Comparison of ENCODE assay signal across 8 cellular contexts in genomic region chr1:28249013-28249870, GRCh38. TPM values are rescaled to one million over a fixed set of nuclear protein-coding genes. Genes with fewer than 3 reads are reported as not detected.
DNase-seq lines count a peak whose midpoint lies in the region; ATAC-seq lines count a peak whose summit lies in the region.

No MANE protein-coding gene starts in this region.

- no peaks in the 10 kb centered on the region for H3K27me3 ChIP-seq in Karpas-422 (ENCODE audit: low read length)
- H3K27me3 ChIP-seq in endocrine pancreas (ENCODE audit: control insufficient read depth, insufficient read depth, low read length) = no peaks in the 10 kb centered on the region
- H3K27me3 ChIP-seq in muscle layer of colon (ENCODE audit: control insufficient read depth in 1 of 2, insufficient read depth in 2 of 2, low read length in 2 of 2) = no peaks in the 10 kb centered on the region

- H3K9me3 ChIP-seq in Karpas-422 (ENCODE audit: low read length) (no peaks in the 10 kb centered on the region), endocrine pancreas (ENCODE audit: control insufficient read depth, low read length) (no peaks in the 10 kb centered on the region), muscle layer of colon (ENCODE audit: low read length) (no peaks in the 10 kb centered on the region)

- H3K4me2 ChIP-seq in Karpas-422 (ENCODE audit: low read depth, low read length, poor library complexity, severe bottlenecking) = peak overlapping the region; percentile 74

- DNase-seq in DMS79 treated with DMSO at 0.1 percent for 48 hours (lab: John Stamatoyannopoulos, UW) (peak; percentile 49), DMS79 (lab: John Stamatoyannopoulos, UW) (no peak), Karpas-422 (peak; percentile 62), T-cell (peak in 4 of 34 experiments; percentile 24 to 30 (median 27)), GDM1 (lab: John Stamatoyannopoulos, UW) (no peak)
- no peak for DNase-seq in effector CD8-positive, alpha-beta T cell (lab: John Stamatoyannopoulos, UW)

- no peaks in the 10 kb centered on the region for H3K27me3 Mint-ChIP-seq in T-cell

- H3K4me3 Mint-ChIP-seq in T-cell = peak overlapping the region; percentile 65 to 93 (median 83)

- H3K9me2 ChIP-seq in Karpas-422 (replicated peaks; ENCODE audit: insufficient read depth, low read length) = no peaks in the 10 kb centered on the region

- peaks cover 17% of the 10 kb centered on the region for H3K79me2 ChIP-seq in Karpas-422 (ENCODE audit: low read length)

- H3K9me3 Mint-ChIP-seq in T-cell = no peaks in the 10 kb centered on the region

- peaks cover 36 to 45% (median 44%) of the 10 kb centered on the region in 3 donors for H3K4me1 Mint-ChIP-seq in T-cell

- no peaks in the 10 kb centered on the region for H4K20me1 ChIP-seq in Karpas-422 (ENCODE audit: insufficient read depth, low read depth, low read length)

- H3K36me3 ChIP-seq in Karpas-422 (ENCODE audit: insufficient read depth, low read length) = no peaks in the 10 kb centered on the region
- H3K36me3 ChIP-seq in endocrine pancreas (ENCODE audit: control insufficient read depth, insufficient read depth, low read length) = no peaks in the 10 kb centered on the region
- no peaks in the 10 kb centered on the region for H3K36me3 ChIP-seq in muscle layer of colon (ENCODE audit: insufficient read depth, low read length)

- peak overlapping the region; percentile 52 for H3K9ac ChIP-seq in Karpas-422 (ENCODE audit: low read length)
- H3K9ac ChIP-seq in endocrine pancreas (ENCODE audit: control insufficient read depth, insufficient read depth, low read length) = no peak overlapping the region
- peak overlapping the region; percentile 10 for H3K9ac ChIP-seq in muscle layer of colon (ENCODE audit: low read length)

- H2AFZ ChIP-seq in Karpas-422 (ENCODE audit: low read length) = peak overlapping the region; percentile 46; the same call in 1 of the 2 replicates

- CTCF ChIA-PET in T-cell (lab: Charles Lee) = interaction anchor here (0.6 to 2.7 kb wide), 36 partner anchors 9 to 1125 kb away, joined by 3 to 20 read pairs (median 4); partner anchors contain the start of genes ATP5IF1 (in 1 of the 2), MED18 (in 1 of the 2), PHACTR4 (in 1 of the 2) and RCC1 (in 1 of the 2)

- H3K4me3 ChIP-seq in Karpas-422 (ENCODE audit: low read length) (peak overlapping the region; percentile 41; the same call in 1 of the 2 replicates), endocrine pancreas (ENCODE audit: control insufficient read depth, insufficient read depth, low read length) (peak overlapping the region; percentile 71), muscle layer of colon (ENCODE audit: low read depth in 1 of 2, low read length in 2 of 2) (peak overlapping the region in 1 of 2 donors; percentile 23)

- peak in 1 of 4 experiments; percentile 17 for ATAC-seq in T-cell (replicated peaks in 1 of 4)

- peak overlapping the region; percentile 88 to 94 for H3K27ac Mint-ChIP-seq in T-cell

- peak overlapping the region; percentile 71 for H3K27ac ChIP-seq in Karpas-422 (ENCODE audit: low read length)
- H3K27ac ChIP-seq in muscle layer of colon (ENCODE audit: low read depth, low read length) = peak overlapping the region; percentile 38

- POLR2A ChIA-PET in T-cell (lab: Charles Lee) = interaction anchor here in 1 of 2 donors (0.8 to 1.4 kb wide), 4 partner anchors 15 to 256 kb away, joined by 3 to 19 read pairs (median 4); partner anchors contain the start of gene MED18

- peaks cover 46% of the 10 kb centered on the region for H3K4me1 ChIP-seq in Karpas-422 (ENCODE audit: low read length)
- peaks cover 8% of the 10 kb centered on the region for H3K4me1 ChIP-seq in endocrine pancreas (ENCODE audit: control insufficient read depth, insufficient read depth, low read length)
- H3K4me1 ChIP-seq in muscle layer of colon (ENCODE audit: insufficient read depth, low read length) = peaks cover 25% of the 10 kb centered on the region

- H3K36me3 Mint-ChIP-seq in T-cell = no peaks in the 10 kb centered on the region

RNA-seq across cellular contexts. Expression of gene SESN2, which starts 10.1 kb away (rescaled TPM):
- 35.1 and 46.0 TPM in 2 replicates for total RNA-seq in Karpas-422 (2014; rRNA removed; shearing (Covaris generic); ENCODE audit: low replicate concordance)
- 10 to 100 TPM in 1 of 5 donors, 1 to 10 TPM in 4; 7.1 to 11.9 (median 8.6) TPM for total RNA-seq in T-cell

RNA-seq across cellular contexts. Expression of gene ATP5IF1, which starts 13.3 kb away (rescaled TPM):
- total RNA-seq in Karpas-422 (2014; rRNA removed; shearing (Covaris generic); ENCODE audit: low replicate concordance) = 248 and 524 TPM in 2 replicates
- 100 to 1,000 TPM in 1 of 5 donors, 10 to 100 TPM in 4; 74.4 to 106 (median 93.5) TPM for total RNA-seq in T-cell

RNA-seq across cellular contexts. Expression of gene DNAJC8, which starts 16.4 kb away (rescaled TPM):
- 56.9 and 71.8 TPM in 2 replicates for total RNA-seq in Karpas-422 (2014; rRNA removed; shearing (Covaris generic); ENCODE audit: low replicate concordance)
- 10 to 100 TPM; 61.8 to 68.0 (median 67.2) TPM for total RNA-seq in T-cell

Comparison
In these comparisons a context has a peak if more than half of its experiments do, and no peak if none do; other contexts are left out.
1. DNase-seq: peak in DMS79 treated with DMSO at 0.1 percent for 48 hours (single experiment) and Karpas-422 (single experiment); none in DMS79 (single experiment), GDM1 (single experiment) and effector CD8-positive, alpha-beta T cell (single experiment).